9 cellular contexts compared by ENCODE assay signal in the genomic region with DNA sequence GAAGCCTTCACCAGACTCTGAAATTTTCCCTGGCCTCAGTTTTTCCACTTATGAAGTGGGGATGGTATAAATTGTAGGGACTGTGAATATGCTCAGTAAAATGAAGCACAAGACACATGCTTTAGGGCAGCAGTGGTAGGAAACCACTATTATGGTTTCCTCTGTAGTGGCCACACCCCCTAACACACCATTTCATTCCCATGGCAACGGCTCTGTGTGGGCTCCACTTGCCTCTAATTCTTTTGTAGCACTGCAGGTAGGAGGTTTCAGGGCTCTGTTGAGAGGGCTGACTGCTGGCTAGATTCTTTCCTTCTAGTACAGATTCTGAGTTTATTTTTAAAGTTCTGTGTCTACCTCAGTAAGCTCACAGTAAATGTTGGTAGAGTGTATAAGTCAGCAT. TPM values are rescaled to one million over a fixed set of nuclear protein-coding genes. Genes with fewer than 3 reads are reported as not detected.
DNase-seq lines count a peak whose midpoint lies in the region; ATAC-seq and TF ChIP-seq lines count a peak whose summit lies in the region.
"Had no signal": no experiment of that assay in that cellular context is flagged by ENCODE, and none has a peak within 500 bp of the region (broad histone marks: within the 10 kb centered on the region; RNA-seq: fewer than 3 reads in every experiment).

No MANE protein-coding gene starts in this region.

- no peak overlapping the region for H3K4me3 Mint-ChIP-seq in activated T-helper 1 cell treated with anti-CD3 and anti-CD28 coated beads, Interleukin-12 subunit alpha, Interleukin-12 subunit beta, Interleukin-2, Interleukin-4 antibody, amounts not matched to agents 30 ng/mL and 10 ng/mL and 1 ng/mL, durations not matched to agents 14 hours and 24 hours and 36 hours

- H3K9me3 Mint-ChIP-seq in activated T-helper 1 cell treated with anti-CD3 and anti-CD28 coated beads, Interleukin-12 subunit alpha, Interleukin-12 subunit beta, Interleukin-2, Interleukin-4 antibody, amounts not matched to agents 30 ng/mL and 10 ng/mL and 1 ng/mL, durations not matched to agents 14 hours and 24 hours and 36 hours = no peaks in the 10 kb centered on the region

- peak overlapping the region; percentile 76 for H3K27ac Mint-ChIP-seq in activated T-helper 1 cell treated with anti-CD3 and anti-CD28 coated beads, Interleukin-12 subunit alpha, Interleukin-12 subunit beta, Interleukin-2, Interleukin-4 antibody, amounts not matched to agents 30 ng/mL and 10 ng/mL and 1 ng/mL, durations not matched to agents 14 hours and 24 hours and 36 hours

- peaks cover 7% of the 10 kb centered on the region for H3K36me3 Mint-ChIP-seq in activated T-helper 1 cell treated with anti-CD3 and anti-CD28 coated beads, Interleukin-12 subunit alpha, Interleukin-12 subunit beta, Interleukin-2, Interleukin-4 antibody, amounts not matched to agents 30 ng/mL and 10 ng/mL and 1 ng/mL, durations not matched to agents 14 hours and 24 hours and 36 hours (ENCODE audit: low read depth)

- 20% methylated on average over 1 of the region's 1 CpG; no CpG with 5 or more reads in 1 of the 2 donors for WGBS in gastroesophageal sphincter (ENCODE audit: low coverage in 1 of 2), 2 donors

- no peaks in the 10 kb centered on the region for H3K9me3 ChIP-seq in gastroesophageal sphincter

- H3K27ac ChIP-seq in gastroesophageal sphincter = no peak overlapping the region
- H3K27ac ChIP-seq: 22Rv1 had no signal

- no peak for TF ChIP-seq EP300 in gastroesophageal sphincter (IDR thresholded peaks at IDR 0.05)

- no peak overlapping the region for H3K4me3 ChIP-seq in gastroesophageal sphincter

- H3K27me3 ChIP-seq in gastroesophageal sphincter = no peaks in the 10 kb centered on the region

- peak; percentile 23 for DNase-seq in DMS 273 (lab: John Stamatoyannopoulos, UW; ENCODE audit: unreplicated experiment)
- no peak for DNase-seq in DMS 273 treated with DMSO at 0.1 percent for 48 hours (lab: John Stamatoyannopoulos, UW)
- DNase-seq in Kasumi-1 (lab: John Stamatoyannopoulos, UW) = peak; percentile 35 to 56
- peak; percentile 57 for DNase-seq in activated T-helper 1 cell treated with anti-CD3 and anti-CD28 coated beads, Interleukin-12 subunit alpha, Interleukin-12 subunit beta, Interleukin-2, Interleukin-4 antibody, amounts not matched to agents 30 ng/mL and 10 ng/mL and 1 ng/mL, durations not matched to agents 14 hours and 24 hours and 36 hours (ENCODE audit: low spot score)
- DNase-seq in stimulated activated CD4-positive, alpha-beta T cell treated with anti-CD3 and anti-CD28 coated beads, TNF-alpha, amount 100 ng/mL, for 24 hours (ENCODE audit: low read depth in 3 of 3) = peak in 2 of 3 experiments; percentile 25 to 36
- no peak for DNase-seq in SKM-1 treated with dmso at 0.1 percent for 144 hours (lab: John Stamatoyannopoulos, UW; ENCODE audit: unreplicated experiment)

- no peak for TF ChIP-seq POLR2A in gastroesophageal sphincter (IDR thresholded peaks at IDR 0.05)

- peaks cover 26% of the 10 kb centered on the region for H3K4me1 Mint-ChIP-seq in activated T-helper 1 cell treated with anti-CD3 and anti-CD28 coated beads, Interleukin-12 subunit alpha, Interleukin-12 subunit beta, Interleukin-2, Interleukin-4 antibody, amounts not matched to agents 30 ng/mL and 10 ng/mL and 1 ng/mL, durations not matched to agents 14 hours and 24 hours and 36 hours (ENCODE audit: low read depth)

- peaks cover 0 to 19% (median 0%) of the 10 kb centered on the region in 3 donors for H3K4me1 ChIP-seq in gastroesophageal sphincter

- peaks cover 4% of the 10 kb centered on the region for H3K27me3 Mint-ChIP-seq in activated T-helper 1 cell treated with anti-CD3 and anti-CD28 coated beads, Interleukin-12 subunit alpha, Interleukin-12 subunit beta, Interleukin-2, Interleukin-4 antibody, amounts not matched to agents 30 ng/mL and 10 ng/mL and 1 ng/mL, durations not matched to agents 14 hours and 24 hours and 36 hours (ENCODE audit: insufficient read depth)

- no peak for ATAC-seq in HG02571 (IDR thresholded peaks at IDR 0.05; ENCODE audit: unreplicated experiment)
- no peak for ATAC-seq in gastroesophageal sphincter

- intact Hi-C loops in activated T-helper 1 cell treated with anti-CD3 and anti-CD28 coated beads, Interleukin-12 subunit alpha, Interleukin-12 subunit beta, Interleukin-2, Interleukin-4 antibody, amounts not matched to agents 30 ng/mL and 10 ng/mL and 1 ng/mL, durations not matched to agents 14 hours and 24 hours and 36 hours (cut with micrococcal nuclease) = loop anchor here (2.0 to 10.0 kb wide), 3 partner anchors 1437 to 1889 kb away; a partner anchor contains a TSS

- H3K36me3 ChIP-seq in gastroesophageal sphincter = no peaks in the 10 kb centered on the region

- TF ChIP-seq CTCF in gastroesophageal sphincter (IDR thresholded peaks at IDR 0.05) = no peak

RNA-seq across cellular contexts. Expression of a gene that starts 3.5 kb away (rescaled TPM):
- total RNA-seq in activated T-helper 1 cell treated with anti-CD3 and anti-CD28 coated beads, Interleukin-12 subunit alpha, Interleukin-12 subunit beta, Interleukin-2, Interleukin-4 antibody, amounts not matched to agents 30 ng/mL and 10 ng/mL and 1 ng/mL, durations not matched to agents 14 hours and 24 hours and 36 hours = 39.4 and 49.2 TPM in 2 replicates
- 10 to 100 TPM; 22.6 to 33.3 (median 29.9) TPM for total RNA-seq in gastroesophageal sphincter

Comparison
In these comparisons a context has a peak if more than half of its experiments do, and no peak if none do; other contexts are left out.
1. DNase-seq: peak in DMS 273 (single experiment), Kasumi-1 (2 of 2), activated T-helper 1 cell treated with anti-CD3 and anti-CD28 coated beads, Interleukin-12 subunit alpha, Interleukin-12 subunit beta, Interleukin-2, Interleukin-4 antibody, amounts not matched to agents 30 ng/mL and 10 ng/mL and 1 ng/mL, durations not matched to agents 14 hours and 24 hours and 36 hours (single experiment) and stimulated activated CD4-positive, alpha-beta T cell treated with anti-CD3 and anti-CD28 coated beads, TNF-alpha, amount 100 ng/mL, for 24 hours (2 of 3); none in DMS 273 treated with DMSO at 0.1 percent for 48 hours (single experiment) and SKM-1 treated with dmso at 0.1 percent for 144 hours (single experiment).